ENCODE assay signal across 8 cellular contexts in genomic region chr16:30651124-30652004, GRCh38. TPM values are rescaled to one million over a fixed set of nuclear protein-coding genes. Genes with fewer than 3 reads are reported as not detected.
DNase-seq lines count a peak whose midpoint lies in the region; ATAC-seq, FAIRE-seq and TF ChIP-seq lines count a peak whose summit lies in the region.

No MANE protein-coding gene starts in this region.

- H3K27me3 ChIP-seq in colonic mucosa (no peaks in the 10 kb centered on the region), HepG2 (ENCODE audit: control insufficient read depth in 1 of 2, insufficient read depth in 2 of 2, low read length in 2 of 2) (no peaks in the 10 kb centered on the region; a peak in 1 of 5 replicates)

- peaks cover 5% of the 10 kb centered on the region for H3K79me2 ChIP-seq in HepG2 (ENCODE audit: insufficient read depth, low read length)

- no peak for FAIRE-seq in HepG2 (lab: Jason Lieb, UNC)

- no peaks in the 10 kb centered on the region for H4K20me1 ChIP-seq in HepG2 (ENCODE audit: insufficient read depth, low read length)

- POLR2A ChIA-PET in HepG2 (lab: Yijun Ruan, JAX), result interaction anchor here (0.9 to 2.2 kb wide), 9 partner anchors 7 to 116 kb away, joined by 3 to 18 read pairs (median 4); partner anchors contain the start of genes FBRS, ZNF689, ZNF747 and ZNF764

- peak overlapping the region; percentile 32 for H2AFZ ChIP-seq in HepG2 (ENCODE audit: low read length)

- ATAC-seq in HG02885 (IDR thresholded peaks at IDR 0.05; ENCODE audit: poor library complexity, unreplicated experiment) (peak; percentile 65), HepG2 (peak; percentile 86)

- H3K36me3 ChIP-seq in colonic mucosa, result peaks cover 20% of the 10 kb centered on the region
- peaks cover 7 to 32% of the 10 kb centered on the region in 2 experiments; a peak in 4 of 5 replicates for H3K36me3 ChIP-seq in HepG2 (replicated peaks in 1 of 2; ENCODE audit: control insufficient read depth in 1 of 2, insufficient read depth in 2 of 2, low read length in 2 of 2)

- WGBS in HepG2 (ENCODE audit: low lambda C conversion rate), result under 1% methylated on average over 25 of the region's 71 CpGs

- TF ChIP-seq POLR2A in HepG2 (IDR thresholded peaks at IDR 0.05; ENCODE audit: insufficient read depth in 1 of 2, low read depth in 2 of 2, low read length in 2 of 2), result peak in 1 of 2 experiments; percentile 36; a peak in 1 of 4 replicates

- intact Hi-C loops in colonic mucosa (cut with DNase I), result no loop called here
- intact Hi-C loops in HepG2 (cut with micrococcal nuclease; ENCODE audit: unreplicated experiment), result loop anchor here (2.0 to 10.0 kb wide), 4 partner anchors 17 to 567 kb away; partner anchors contain the start of gene ZNF768

- peak; percentile 72 for TF ChIP-seq RAD21 in HepG2 (CRISPR knock-in tag; IDR thresholded peaks at IDR 0.05)

- H3K9ac ChIP-seq in colonic mucosa (ENCODE audit: low read depth in 2 of 2, low read length in 2 of 2) (peak overlapping the region; percentile 93 to 95), HepG2 (ENCODE audit: insufficient read depth, low read depth, low read length) (peak overlapping the region; percentile 89)

- H3K27ac ChIP-seq in colonic mucosa (peak overlapping the region; percentile 94), HepG2 (ENCODE audit: extremely low read length, insufficient read depth, low read length) (peak overlapping the region; percentile 88)

- H3K4me3 ChIP-seq in colonic mucosa (peak overlapping the region; percentile 62), HepG2 (replicated peaks in 1 of 3; ENCODE audit: insufficient read depth in 1 of 3, low read depth in 2 of 3, low read length in 3 of 3) (peak overlapping the region; percentile 79 to 100 (median 95))

- peak overlapping the region; percentile 99 for H3K4me2 ChIP-seq in HepG2 (ENCODE audit: low read depth, low read length)

- DNase-seq in NCI-H748 (lab: John Stamatoyannopoulos, UW; ENCODE audit: unreplicated experiment) (peak; percentile 67), NCI-H748 treated with DMSO at 0.1 percent for 48 hours (lab: John Stamatoyannopoulos, UW) (no peak), NCI-H2196 treated with DMSO at 0.1 percent for 48 hours (lab: John Stamatoyannopoulos, UW; ENCODE audit: unreplicated experiment) (peak; percentile 39), colonic mucosa (peak; percentile 68), HepG2 (ENCODE audit: low spot score) (peak; percentile 52)
- DNase-seq in activated CD4-positive, alpha-beta T cell treated with anti-CD3 and anti-CD28 coated beads for 4 hours, result peak; percentile 65 to 75
- DNase-seq in stimulated activated CD4-positive, alpha-beta T cell treated with anti-CD3 and anti-CD28 coated beads, Interleukin-4, amount 100 ng/mL, for 24 hours, result peak; percentile 78

- in situ Hi-C loops in HepG2 (cut with HindIII; ENCODE audit: extremely low pct_ligation_motif_present, low pct_unique_long_range_greater_than_20kb), result loop anchor here (25.0 kb wide), 1 partner anchor 839 kb away; the partner anchor contains the start of genes MAZ, MVP, PAGR1 and PRRT2

- no peaks in the 10 kb centered on the region for H3K9me3 ChIP-seq in colonic mucosa
- H3K9me3 ChIP-seq in HepG2 (ENCODE audit: low read length), result no peaks in the 10 kb centered on the region

- BruUV-seq in HepG2 (replicated peaks; lab: Mats Ljungman, UMichigan), result no TSS peak

- CTCF ChIA-PET in HepG2 (lab: Yijun Ruan, JAX; ENCODE audit: low intra/inter-chr PET ratio, low total read pairs), result interaction anchor here (0.6 to 1.2 kb wide), 2 partner anchors 23 to 254 kb away, joined by 3 to 4 read pairs; no protein-coding TSS in a partner anchor

- TF ChIP-seq EP300 in HepG2 (IDR thresholded peaks at IDR 0.05; ENCODE audit: low read depth in 2 of 2, low read length in 2 of 2) (no peak), HepG2 (CRISPR knock-in tag; IDR thresholded peaks at IDR 0.05; ENCODE audit: borderline replicate concordance) (no peak)

- TF ChIP-seq CTCF in colonic mucosa (IDR thresholded peaks at IDR 0.05) (peak; percentile 64), HepG2 (CRISPR knock-in tag; IDR thresholded peaks at IDR 0.05) (peak; percentile 82)

- H3K4me1 ChIP-seq in colonic mucosa (peaks cover 9% of the 10 kb centered on the region), HepG2 (ENCODE audit: insufficient read depth, low read length) (peaks cover 17% of the 10 kb centered on the region)

RNA-seq across cellular contexts. Expression of gene PRR14, which starts 0.6 kb away (rescaled TPM):
- total RNA-seq in colonic mucosa (10 to 100 TPM; 37.0 to 70.3 TPM), HepG2 (2016; rRNA removed; fragmentation: Illumina TruSeq; extraction: Trizol) (9.1 and 11.0 TPM in 2 replicates)
- 8.4 TPM in 2 replicates for total RNA-seq in HepG2 (2016; cell fraction: cytosol; rRNA removed; fragmentation: Illumina TruSeq; extraction: Trizol; ENCODE audit: low read depth)
- total RNA-seq in HepG2 (2016; cell fraction: insoluble cytoplasmic fraction; rRNA removed; fragmentation: Illumina TruSeq; extraction: Trizol), result 6.9 and 9.6 TPM in 2 replicates
- total RNA-seq in HepG2 (2016; cell fraction: membrane; rRNA removed; fragmentation: Illumina TruSeq; extraction: Trizol), result 15.8 and 18.7 TPM in 2 replicates
- total RNA-seq in HepG2 (2016; cell fraction: nucleus; rRNA removed; fragmentation: Illumina TruSeq; extraction: Trizol), result 17.7 and 22.5 TPM in 2 replicates
- polyA plus RNA-seq in HepG2 (2011; rRNA removed), result 8.4 and 9.2 TPM in 2 replicates
- 3.3 and 4.5 TPM in 2 replicates for polyA plus RNA-seq in HepG2 (2011; cell fraction: cytosol; rRNA removed)
- 64.8 and 74.5 TPM in 2 replicates for polyA plus RNA-seq in HepG2 (2011; cell fraction: nucleus; rRNA removed)
- polyA plus RNA-seq in HepG2 (2012), result 16.5 and 32.3 TPM in 2 replicates
- 27.2 and 27.7 TPM in 2 replicates for polyA plus RNA-seq in HepG2 (2016; cell fraction: cytosol; fragmentation: Illumina TruSeq; extraction: Trizol; ENCODE audit: low read depth)
- 18.2 and 24.7 TPM in 2 replicates for polyA plus RNA-seq in HepG2 (2016; cell fraction: insoluble cytoplasmic fraction; fragmentation: Illumina TruSeq; extraction: Trizol; ENCODE audit: low read depth)
- polyA plus RNA-seq in HepG2 (2016; cell fraction: membrane; fragmentation: Illumina TruSeq; extraction: Trizol; ENCODE audit: low read depth), result 38.9 and 40.6 TPM in 2 replicates
- polyA plus RNA-seq in HepG2 (2016; cell fraction: nucleus; fragmentation: Illumina TruSeq; extraction: Trizol; ENCODE audit: insufficient read depth, low read depth), result 77.8 and 81.5 TPM in 2 replicates
- 5.4 and 5.5 TPM in 2 replicates for polyA minus RNA-seq in HepG2 (2011; rRNA and poly(A)+ RNA removed; ENCODE audit: low replicate concordance)
- 7.9 and 8.3 TPM in 2 replicates for polyA minus RNA-seq in HepG2 (2011; cell fraction: cytosol; rRNA and poly(A)+ RNA removed)
- 8.9 and 10.8 TPM in 2 replicates for polyA minus RNA-seq in HepG2 (2011; cell fraction: nucleus; rRNA and poly(A)+ RNA removed)

RNA-seq across cellular contexts. Expression of gene FBRS, which starts 6.9 kb away (rescaled TPM):
- total RNA-seq in colonic mucosa (10 to 100 TPM; 65.1 to 74.2 TPM), HepG2 (2016; rRNA removed; fragmentation: Illumina TruSeq; extraction: Trizol) (10.1 and 16.2 TPM in 2 replicates)
- total RNA-seq in HepG2 (2016; cell fraction: cytosol; rRNA removed; fragmentation: Illumina TruSeq; extraction: Trizol; ENCODE audit: low read depth), result 22.4 and 23.4 TPM in 2 replicates
- total RNA-seq in HepG2 (2016; cell fraction: insoluble cytoplasmic fraction; rRNA removed; fragmentation: Illumina TruSeq; extraction: Trizol), result 7.9 and 15.3 TPM in 2 replicates
- total RNA-seq in HepG2 (2016; cell fraction: membrane; rRNA removed; fragmentation: Illumina TruSeq; extraction: Trizol), result 18.4 and 19.8 TPM in 2 replicates
- total RNA-seq in HepG2 (2016; cell fraction: nucleus; rRNA removed; fragmentation: Illumina TruSeq; extraction: Trizol), result 21.9 and 27.5 TPM in 2 replicates
- polyA plus RNA-seq in HepG2 (2011; rRNA removed), result 13.7 and 14.8 TPM in 2 replicates
- 3.3 and 5.2 TPM in 2 replicates for polyA plus RNA-seq in HepG2 (2011; cell fraction: cytosol; rRNA removed)
- polyA plus RNA-seq in HepG2 (2011; cell fraction: nucleus; rRNA removed), result 105 and 114 TPM in 2 replicates
- 26.9 and 27.9 TPM in 2 replicates for polyA plus RNA-seq in HepG2 (2012)
- 3.9 TPM in 2 replicates for polyA plus RNA-seq in HepG2 (2016; cell fraction: cytosol; fragmentation: Illumina TruSeq; extraction: Trizol; ENCODE audit: low read depth)
- polyA plus RNA-seq in HepG2 (2016; cell fraction: insoluble cytoplasmic fraction; fragmentation: Illumina TruSeq; extraction: Trizol; ENCODE audit: low read depth), result 20.3 and 27.9 TPM in 2 replicates
- polyA plus RNA-seq in HepG2 (2016; cell fraction: membrane; fragmentation: Illumina TruSeq; extraction: Trizol; ENCODE audit: low read depth), result 7.5 and 9.2 TPM in 2 replicates
- 74.8 and 79.3 TPM in 2 replicates for polyA plus RNA-seq in HepG2 (2016; cell fraction: nucleus; fragmentation: Illumina TruSeq; extraction: Trizol; ENCODE audit: insufficient read depth, low read depth)
- 18.8 and 22.6 TPM in 2 replicates for polyA minus RNA-seq in HepG2 (2011; rRNA and poly(A)+ RNA removed; ENCODE audit: low replicate concordance)
- polyA minus RNA-seq in HepG2 (2011; cell fraction: cytosol; rRNA and poly(A)+ RNA removed), result 8.0 and 10.7 TPM in 2 replicates
- 80.9 and 81.4 TPM in 2 replicates for polyA minus RNA-seq in HepG2 (2011; cell fraction: nucleus; rRNA and poly(A)+ RNA removed)

RNA-seq across cellular contexts. Expression of gene ZNF689, which starts 41.2 kb away (rescaled TPM):
- 1 to 10 TPM; 6.8 to 7.0 TPM for total RNA-seq in colonic mucosa
- total RNA-seq in HepG2 (2016; rRNA removed; fragmentation: Illumina TruSeq; extraction: Trizol), result 19.5 and 22.7 TPM in 2 replicates
- total RNA-seq in HepG2 (2016; cell fraction: cytosol; rRNA removed; fragmentation: Illumina TruSeq; extraction: Trizol; ENCODE audit: low read depth), result 4.4 and 4.7 TPM in 2 replicates
- 18.5 and 18.8 TPM in 2 replicates for total RNA-seq in HepG2 (2016; cell fraction: insoluble cytoplasmic fraction; rRNA removed; fragmentation: Illumina TruSeq; extraction: Trizol)
- 17.9 and 18.1 TPM in 2 replicates for total RNA-seq in HepG2 (2016; cell fraction: membrane; rRNA removed; fragmentation: Illumina TruSeq; extraction: Trizol)
- 10.6 and 14.1 TPM in 2 replicates for total RNA-seq in HepG2 (2016; cell fraction: nucleus; rRNA removed; fragmentation: Illumina TruSeq; extraction: Trizol)
- 9.7 and 11.9 TPM in 2 replicates for polyA plus RNA-seq in HepG2 (2011; rRNA removed)
- polyA plus RNA-seq in HepG2 (2011; cell fraction: cytosol; rRNA removed), result 9.3 and 9.8 TPM in 2 replicates
- polyA plus RNA-seq in HepG2 (2011; cell fraction: nucleus; rRNA removed), result 19.3 and 19.5 TPM in 2 replicates
- 8.9 and 9.8 TPM in 2 replicates for polyA plus RNA-seq in HepG2 (2012)
- polyA plus RNA-seq in HepG2 (2016; cell fraction: cytosol; fragmentation: Illumina TruSeq; extraction: Trizol; ENCODE audit: low read depth), result 2.5 and 2.8 TPM in 2 replicates
- polyA plus RNA-seq in HepG2 (2016; cell fraction: insoluble cytoplasmic fraction; fragmentation: Illumina TruSeq; extraction: Trizol; ENCODE audit: low read depth), result 17.8 and 20.4 TPM in 2 replicates
- polyA plus RNA-seq in HepG2 (2016; cell fraction: membrane; fragmentation: Illumina TruSeq; extraction: Trizol; ENCODE audit: low read depth), result 9.1 and 9.3 TPM in 2 replicates
- 15.4 and 16.6 TPM in 2 replicates for polyA plus RNA-seq in HepG2 (2016; cell fraction: nucleus; fragmentation: Illumina TruSeq; extraction: Trizol; ENCODE audit: insufficient read depth, low read depth)
- polyA minus RNA-seq in HepG2 (2011; rRNA and poly(A)+ RNA removed; ENCODE audit: low replicate concordance), result 20.5 and 25.2 TPM in 2 replicates
- polyA minus RNA-seq in HepG2 (2011; cell fraction: cytosol; rRNA and poly(A)+ RNA removed), result 13.1 and 17.3 TPM in 2 replicates
- polyA minus RNA-seq in HepG2 (2011; cell fraction: nucleus; rRNA and poly(A)+ RNA removed), result 14.9 and 15.7 TPM in 2 replicates

RNA-seq across cellular contexts. Expression of gene SRCAP, which starts 47.6 kb away (rescaled TPM):
- 10 to 100 TPM; 44.0 to 79.3 TPM for total RNA-seq in colonic mucosa
- 9.0 and 27.8 TPM in 2 replicates for total RNA-seq in HepG2 (2016; rRNA removed; fragmentation: Illumina TruSeq; extraction: Trizol)
- total RNA-seq in HepG2 (2016; cell fraction: cytosol; rRNA removed; fragmentation: Illumina TruSeq; extraction: Trizol; ENCODE audit: low read depth), result 13.8 and 14.2 TPM in 2 replicates
- total RNA-seq in HepG2 (2016; cell fraction: insoluble cytoplasmic fraction; rRNA removed; fragmentation: Illumina TruSeq; extraction: Trizol), result 9.7 and 19.4 TPM in 2 replicates
- total RNA-seq in HepG2 (2016; cell fraction: membrane; rRNA removed; fragmentation: Illumina TruSeq; extraction: Trizol), result 6.2 and 6.3 TPM in 2 replicates
- total RNA-seq in HepG2 (2016; cell fraction: nucleus; rRNA removed; fragmentation: Illumina TruSeq; extraction: Trizol), result 19.4 and 23.7 TPM in 2 replicates
- polyA plus RNA-seq in HepG2 (2011; rRNA removed), result 4.9 TPM in 2 replicates
- 0.72 and 0.78 TPM in 2 replicates for polyA plus RNA-seq in HepG2 (2011; cell fraction: cytosol; rRNA removed)
- polyA plus RNA-seq in HepG2 (2011; cell fraction: nucleus; rRNA removed), result 29.7 and 43.5 TPM in 2 replicates
- polyA plus RNA-seq in HepG2 (2012), result 14.4 and 16.2 TPM in 2 replicates
- polyA plus RNA-seq in HepG2 (2016; cell fraction: cytosol; fragmentation: Illumina TruSeq; extraction: Trizol; ENCODE audit: low read depth), result 0.08 and 0.18 TPM in 2 replicates
- 4.1 and 8.0 TPM in 2 replicates for polyA plus RNA-seq in HepG2 (2016; cell fraction: insoluble cytoplasmic fraction; fragmentation: Illumina TruSeq; extraction: Trizol; ENCODE audit: low read depth)
- polyA plus RNA-seq in HepG2 (2016; cell fraction: membrane; fragmentation: Illumina TruSeq; extraction: Trizol; ENCODE audit: low read depth), result 0.25 and 0.49 TPM in 2 replicates
- polyA plus RNA-seq in HepG2 (2016; cell fraction: nucleus; fragmentation: Illumina TruSeq; extraction: Trizol; ENCODE audit: insufficient read depth, low read depth), result 43.3 and 55.9 TPM in 2 replicates
- polyA minus RNA-seq in HepG2 (2011; rRNA and poly(A)+ RNA removed; ENCODE audit: low replicate concordance), result 32.0 and 40.1 TPM in 2 replicates
- polyA minus RNA-seq in HepG2 (2011; cell fraction: cytosol; rRNA and poly(A)+ RNA removed), result 12.0 and 13.6 TPM in 2 replicates
- polyA minus RNA-seq in HepG2 (2011; cell fraction: nucleus; rRNA and poly(A)+ RNA removed), result 24.1 and 38.5 TPM in 2 replicates
